ENCODE assay signal across 12 cellular contexts in genomic region chr22:29204617-29205183, GRCh38. TPM values are rescaled to one million over a fixed set of nuclear protein-coding genes. Genes with fewer than 3 reads are reported as not detected.
DNase-seq lines count a peak whose midpoint lies in the region; ATAC-seq, FAIRE-seq and TF ChIP-seq lines count a peak whose summit lies in the region.
"Had no signal": no experiment of that assay in that cellular context is flagged by ENCODE, and none has a peak within 500 bp of the region (broad histone marks: within the 10 kb centered on the region; RNA-seq: fewer than 3 reads in every experiment).

No MANE protein-coding gene starts in this region.

- 75% methylated on average over 4 of the region's 6 CpGs for WGBS in HepG2 (ENCODE audit: low lambda C conversion rate)
- 100% methylated on average over 2 of the region's 6 CpGs for whole genome bisulfite sequencing in right lobe of liver (ENCODE audit: insufficient coverage, low coverage, low lambda C conversion rate, missing lambda C conversion rate)
- 66 to 68% methylated on average over 6 of the region's 6 CpGs for WGBS in aorta, 2 donors

- peaks cover 4 to 7% (median 4%) of the 10 kb centered on the region in 3 donors for H3K27me3 Mint-ChIP-seq in immature natural killer cell (ENCODE audit: low read depth in 3 of 3)
- H3K27me3 Mint-ChIP-seq in activated T-cell treated with anti-CD3 and anti-CD28 coated beads, Interleukin-2, amount 50 U/mL, for 72 hours (ENCODE audit: low read depth) = peaks cover 60% of the 10 kb centered on the region

- H3K79me2 ChIP-seq in HepG2 (ENCODE audit: insufficient read depth, low read length) = no peaks in the 10 kb centered on the region
- H3K79me2 ChIP-seq: parathyroid adenoma had no signal

- H3K4me3 Mint-ChIP-seq in immature natural killer cell = peak overlapping the region; percentile 7 to 72 (median 65)
- peak overlapping the region in 1 of 2 donors; percentile 1 for H3K4me3 Mint-ChIP-seq in activated T-cell treated with anti-CD3 and anti-CD28 coated beads, Interleukin-2, amount 50 U/mL, for 72 hours

- in situ Hi-C loops in HepG2 (cut with HindIII; ENCODE audit: extremely low pct_ligation_motif_present, low pct_unique_long_range_greater_than_20kb) = loop anchor here (5.0 kb wide), 1 partner anchor 43 kb away; no protein-coding TSS in a partner anchor

- H3K27me3 ChIP-seq in HepG2 (ENCODE audit: control insufficient read depth in 1 of 2, insufficient read depth in 2 of 2, low read length in 2 of 2) = peaks cover 7 to 44% of the 10 kb centered on the region in 2 experiments
- H3K27me3 ChIP-seq in right lobe of liver = no peaks in the 10 kb centered on the region
- H3K27me3 ChIP-seq in aorta (ENCODE audit: control insufficient read depth in 1 of 2, insufficient read depth in 2 of 2, low read length in 1 of 2) = no peaks in the 10 kb centered on the region
- H3K27me3 ChIP-seq in uterus = no peaks in the 10 kb centered on the region

- H3K36me3 ChIP-seq in HepG2 (replicated peaks in 1 of 2; ENCODE audit: control insufficient read depth in 1 of 2, insufficient read depth in 2 of 2, low read length in 2 of 2) (no peaks in the 10 kb centered on the region), right lobe of liver (no peaks in the 10 kb centered on the region), aorta (ENCODE audit: control insufficient read depth in 1 of 2, insufficient read depth in 2 of 2, low read length in 1 of 2) (no peaks in the 10 kb centered on the region), uterus (no peaks in the 10 kb centered on the region)
- H3K36me3 ChIP-seq: esophagus muscularis mucosa had no signal

- no peaks in the 10 kb centered on the region for H3K36me3 Mint-ChIP-seq in immature natural killer cell
- no peaks in the 10 kb centered on the region for H3K36me3 Mint-ChIP-seq in activated T-cell treated with anti-CD3 and anti-CD28 coated beads, Interleukin-2, amount 50 U/mL, for 72 hours (ENCODE audit: insufficient read depth in 2 of 2)

- peak overlapping the region in 5 of 6 donors; percentile 5 to 84 (median 58) for H3K27ac Mint-ChIP-seq in immature natural killer cell
- no peak overlapping the region for H3K27ac Mint-ChIP-seq in activated T-cell treated with anti-CD3 and anti-CD28 coated beads, Interleukin-2, amount 50 U/mL, for 72 hours

- no peak for TF ChIP-seq CTCF in HepG2 (CRISPR knock-in tag; IDR thresholded peaks at IDR 0.05)
- TF ChIP-seq CTCF in right lobe of liver (IDR thresholded peaks at IDR 0.05) = no peak
- TF ChIP-seq CTCF in uterus (IDR thresholded peaks at IDR 0.05) = no peak

- TF ChIP-seq POLR2A in HepG2 (IDR thresholded peaks at IDR 0.05; ENCODE audit: insufficient read depth in 1 of 2, low read depth in 2 of 2, low read length in 2 of 2) (no peak), right lobe of liver (IDR thresholded peaks at IDR 0.05) (no peak), uterus (IDR thresholded peaks at IDR 0.05) (no peak)

- H3K4me1 ChIP-seq in HepG2 (ENCODE audit: insufficient read depth, low read length) (peaks cover 49% of the 10 kb centered on the region), right lobe of liver (peaks cover 0 to 3% (median 0%) of the 10 kb centered on the region in 4 donors), aorta (ENCODE audit: control insufficient read depth in 1 of 2, insufficient read depth in 2 of 2, low read length in 2 of 2) (no peaks in the 10 kb centered on the region), uterus (peaks cover 0 to 10% of the 10 kb centered on the region in 2 donors)
- H3K4me1 ChIP-seq: parathyroid adenoma had no signal

- H3K27ac ChIP-seq in HepG2 (ENCODE audit: extremely low read length, insufficient read depth, low read length) = no peak overlapping the region
- H3K27ac ChIP-seq in right lobe of liver = no peak overlapping the region
- no peak overlapping the region for H3K27ac ChIP-seq in aorta (ENCODE audit: low read depth in 1 of 2, low read length in 2 of 2)
- H3K27ac ChIP-seq in uterus = no peak overlapping the region
- H3K27ac ChIP-seq: esophagus muscularis mucosa, parathyroid adenoma had no signal

- no peak overlapping the region for H2AFZ ChIP-seq in HepG2 (ENCODE audit: low read length)

- CTCF ChIA-PET in HepG2 (lab: Yijun Ruan, JAX; ENCODE audit: low intra/inter-chr PET ratio, low total read pairs) = interaction anchor here (2.7 kb wide), 1 partner anchor 41 kb away, joined by 11 read pairs; no protein-coding TSS in a partner anchor

- intact Hi-C loops in HepG2 (cut with micrococcal nuclease; ENCODE audit: unreplicated experiment) = no loop called here
- intact Hi-C loops in right lobe of liver (cut with DNase I) = loop anchor here in 1 of 2 donors (5.0 kb wide), 1 partner anchor 38 kb away; no protein-coding TSS in a partner anchor
- intact Hi-C loops in aorta (cut with DNase I) = loop anchor here in 1 of 2 donors (5.0 kb wide), 1 partner anchor 38 kb away; no protein-coding TSS in a partner anchor
- intact Hi-C loops in uterus (cut with DNase I; ENCODE audit: low total_unique reads) = no loop called here

- no peak for DNase-seq in HepG2 (ENCODE audit: low spot score)
- no peak for DNase-seq in right lobe of liver
- DNase-seq in NCI-H69 (lab: John Stamatoyannopoulos, UW) = peak; percentile 38
- no peak for DNase-seq in immature natural killer cell
- no peak for DNase-seq in activated T-cell treated with anti-CD3 and anti-CD28 coated beads, Interleukin-2, amount 50 U/mL, for 72 hours
- no peak for DNase-seq in aorta
- DNase-seq in uterus = no peak
- DNase-seq: stimulated activated CD8-positive, alpha-beta memory T cell treated with anti-CD3 and anti-CD28 coated beads, Interleukin-4, amount 100 ng/mL, for 48 hours; T-helper 9 cell had no signal

- H3K4me1 Mint-ChIP-seq in immature natural killer cell = peaks cover 38 to 41% of the 10 kb centered on the region in 2 donors
- peaks cover 32% of the 10 kb centered on the region for H3K4me1 Mint-ChIP-seq in activated T-cell treated with anti-CD3 and anti-CD28 coated beads, Interleukin-2, amount 50 U/mL, for 72 hours (ENCODE audit: low read depth)

- FAIRE-seq in HepG2 (lab: Jason Lieb, UNC) = no peak

- TF ChIP-seq RAD21 in HepG2 (CRISPR knock-in tag; IDR thresholded peaks at IDR 0.05) = no peak

- H3K4me2 ChIP-seq in HepG2 (ENCODE audit: low read depth, low read length) = no peak overlapping the region

- ATAC-seq in HepG2 (peak; percentile 4; the same call in 1 of the 3 replicates), right lobe of liver (no peak), HG03159 (IDR thresholded peaks at IDR 0.05; ENCODE audit: unreplicated experiment) (no peak), aorta (ENCODE audit: low FRiP score) (no peak)
- no peak for ATAC-seq in activated T-cell treated with anti-CD3 and anti-CD28 coated beads, Interleukin-2, amount 50 U/mL, for 72 hours (replicated peaks in 1 of 2)

- no TSS peak for BruUV-seq in HepG2 (replicated peaks; lab: Mats Ljungman, UMichigan)

- no peaks in the 10 kb centered on the region for H3K9me3 Mint-ChIP-seq in immature natural killer cell
- H3K9me3 Mint-ChIP-seq in activated T-cell treated with anti-CD3 and anti-CD28 coated beads, Interleukin-2, amount 50 U/mL, for 72 hours = no peaks in the 10 kb centered on the region

- TF ChIP-seq EP300 in HepG2 (IDR thresholded peaks at IDR 0.05; ENCODE audit: low read depth in 2 of 2, low read length in 2 of 2) = no peak
- no peak for TF ChIP-seq EP300 in HepG2 (CRISPR knock-in tag; IDR thresholded peaks at IDR 0.05; ENCODE audit: borderline replicate concordance)

- H4K20me1 ChIP-seq in HepG2 (ENCODE audit: insufficient read depth, low read length) = no peaks in the 10 kb centered on the region

- no peak overlapping the region for H3K9ac ChIP-seq in HepG2 (ENCODE audit: insufficient read depth, low read depth, low read length)
- H3K9ac ChIP-seq: parathyroid adenoma had no signal

- POLR2A ChIA-PET in HepG2 (lab: Yijun Ruan, JAX) = interaction anchor here (1.5 kb wide), 1 partner anchor 41 kb away, joined by 4 read pairs; no protein-coding TSS in a partner anchor

- H3K9me3 ChIP-seq in HepG2 (ENCODE audit: low read length) (no peaks in the 10 kb centered on the region), right lobe of liver (no peaks in the 10 kb centered on the region), aorta (ENCODE audit: control insufficient read depth, low read length) (no peaks in the 10 kb centered on the region), uterus (no peaks in the 10 kb centered on the region)
- H3K9me3 ChIP-seq: esophagus muscularis mucosa had no signal

- H3K4me3 ChIP-seq in HepG2 (replicated peaks in 1 of 3; ENCODE audit: insufficient read depth in 1 of 3, low read depth in 2 of 3, low read length in 3 of 3) (no peak overlapping the region), right lobe of liver (no peak overlapping the region), aorta (ENCODE audit: low read length in 2 of 2) (no peak overlapping the region), uterus (no peak overlapping the region)

RNA-seq across cellular contexts. Expression of gene EMID1, which starts 1.0 kb away (rescaled TPM):
- total RNA-seq in HepG2 (2016; rRNA removed; fragmentation: Illumina TruSeq; extraction: Trizol) = 0.21 and 0.82 TPM in 2 replicates
- 2.7 and 2.8 TPM in 2 replicates for total RNA-seq in HepG2 (2016; cell fraction: cytosol; rRNA removed; fragmentation: Illumina TruSeq; extraction: Trizol; ENCODE audit: low read depth)
- total RNA-seq in HepG2 (2016; cell fraction: insoluble cytoplasmic fraction; rRNA removed; fragmentation: Illumina TruSeq; extraction: Trizol) = 0.09 and 0.26 TPM in 2 replicates
- total RNA-seq in HepG2 (2016; cell fraction: membrane; rRNA removed; fragmentation: Illumina TruSeq; extraction: Trizol) = 1.7 and 2.1 TPM in 2 replicates
- total RNA-seq in HepG2 (2016; cell fraction: nucleus; rRNA removed; fragmentation: Illumina TruSeq; extraction: Trizol) = 0.25 and 0.50 TPM in 2 replicates
- 0.45 and 0.81 TPM in 2 replicates for polyA plus RNA-seq in HepG2 (2011; rRNA removed)
- 0.37 and 1.1 TPM in 2 replicates for polyA plus RNA-seq in HepG2 (2011; cell fraction: cytosol; rRNA removed)
- polyA plus RNA-seq in HepG2 (2011; cell fraction: nucleus; rRNA removed) = 2.1 and 2.4 TPM in 2 replicates
- 0.46 and 0.72 TPM in 2 replicates for polyA plus RNA-seq in HepG2 (2012)
- polyA plus RNA-seq in HepG2 (2016; cell fraction: cytosol; fragmentation: Illumina TruSeq; extraction: Trizol; ENCODE audit: low read depth) = 2.6 and 3.8 TPM in 2 replicates
- polyA plus RNA-seq in HepG2 (2016; cell fraction: insoluble cytoplasmic fraction; fragmentation: Illumina TruSeq; extraction: Trizol; ENCODE audit: low read depth) = 0.25 and 0.50 TPM in 2 replicates
- polyA plus RNA-seq in HepG2 (2016; cell fraction: membrane; fragmentation: Illumina TruSeq; extraction: Trizol; ENCODE audit: low read depth) = 1.4 and 2.2 TPM in 2 replicates
- polyA plus RNA-seq in HepG2 (2016; cell fraction: nucleus; fragmentation: Illumina TruSeq; extraction: Trizol; ENCODE audit: insufficient read depth, low read depth) = 1.0 TPM in 2 replicates
- polyA minus RNA-seq in HepG2 (2011; rRNA and poly(A)+ RNA removed; ENCODE audit: low replicate concordance) = 0.09 and 2.4 TPM in 2 replicates
- not detected in 2 replicates for polyA minus RNA-seq in HepG2 (2011; cell fraction: cytosol; rRNA and poly(A)+ RNA removed)
- 0.99 and 1.3 TPM in 2 replicates for polyA minus RNA-seq in HepG2 (2011; cell fraction: nucleus; rRNA and poly(A)+ RNA removed)
- 1 to 10 TPM; 1.1 to 2.7 (median 1.5) TPM for total RNA-seq in right lobe of liver
- polyA plus RNA-seq in immature natural killer cell = under 1 TPM in 2 of 3 donors, not detected in 1; 0.29 to 0.91 TPM
- under 1 TPM in 1 of 2 donors, not detected in 1; 0.14 TPM for total RNA-seq in activated T-cell treated with anti-CD3 and anti-CD28 coated beads, Interleukin-2, amount 50 U/mL, for 72 hours
- 1 to 10 TPM; 1.2 to 7.0 TPM for total RNA-seq in aorta
- polyA plus RNA-seq in aorta = under 1 TPM; 0.13 to 0.69 TPM
- total RNA-seq in uterus = 10 to 100 TPM in 2 of 4 donors, 1 to 10 TPM in 1, under 1 TPM in 1; under 0.01 to 30.0 (median 10.2) TPM
